Comparison of ENCODE assay signal across 1 cellular context in the genomic region with DNA sequence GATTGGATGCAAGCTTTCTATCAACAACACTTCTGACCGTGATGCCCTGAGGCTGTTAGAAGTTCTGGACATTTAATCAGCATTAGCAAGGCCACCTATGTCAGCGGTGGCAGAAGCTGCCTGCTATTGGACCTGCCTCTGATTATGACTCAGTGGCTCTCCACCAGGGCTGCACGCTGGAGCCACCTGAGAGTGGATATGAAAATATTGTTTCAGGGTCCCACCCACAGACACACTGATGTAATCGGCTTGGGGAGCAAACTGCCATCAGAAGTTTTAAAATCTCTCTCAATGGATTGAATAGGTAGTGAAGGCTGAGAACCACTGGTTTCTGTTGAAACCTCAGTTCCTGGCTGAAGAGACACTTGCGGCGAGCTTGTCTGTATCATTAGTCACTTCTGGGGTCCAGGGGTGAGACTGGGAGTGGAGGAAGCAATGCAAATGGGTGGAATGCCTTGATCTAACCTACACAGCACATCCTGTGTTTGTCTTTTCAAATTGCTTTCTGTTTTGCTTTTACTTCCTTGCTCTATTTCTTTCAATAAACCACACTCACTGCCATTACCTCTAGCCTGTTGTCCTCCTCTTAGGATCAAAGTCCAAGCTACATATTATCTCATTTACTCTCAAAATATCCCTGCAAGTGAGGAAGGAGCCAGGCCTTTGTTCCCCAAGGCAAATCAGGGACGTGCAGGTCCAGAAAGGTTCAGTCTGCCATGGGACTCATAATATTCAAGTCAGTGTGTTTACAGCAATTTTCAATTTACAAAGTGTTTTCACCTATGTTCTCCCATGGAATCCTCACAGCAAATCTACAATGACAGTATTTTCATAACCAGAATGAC.
TF ChIP-seq lines count a peak whose summit lies in the region.

No MANE protein-coding gene starts in this region.

TF ChIP-seq in GM12878, 131 proteins besides CTCF, POLR2A, EP300 and RAD21 (continued from another document):
- TF ChIP-seq, protein P1, sequence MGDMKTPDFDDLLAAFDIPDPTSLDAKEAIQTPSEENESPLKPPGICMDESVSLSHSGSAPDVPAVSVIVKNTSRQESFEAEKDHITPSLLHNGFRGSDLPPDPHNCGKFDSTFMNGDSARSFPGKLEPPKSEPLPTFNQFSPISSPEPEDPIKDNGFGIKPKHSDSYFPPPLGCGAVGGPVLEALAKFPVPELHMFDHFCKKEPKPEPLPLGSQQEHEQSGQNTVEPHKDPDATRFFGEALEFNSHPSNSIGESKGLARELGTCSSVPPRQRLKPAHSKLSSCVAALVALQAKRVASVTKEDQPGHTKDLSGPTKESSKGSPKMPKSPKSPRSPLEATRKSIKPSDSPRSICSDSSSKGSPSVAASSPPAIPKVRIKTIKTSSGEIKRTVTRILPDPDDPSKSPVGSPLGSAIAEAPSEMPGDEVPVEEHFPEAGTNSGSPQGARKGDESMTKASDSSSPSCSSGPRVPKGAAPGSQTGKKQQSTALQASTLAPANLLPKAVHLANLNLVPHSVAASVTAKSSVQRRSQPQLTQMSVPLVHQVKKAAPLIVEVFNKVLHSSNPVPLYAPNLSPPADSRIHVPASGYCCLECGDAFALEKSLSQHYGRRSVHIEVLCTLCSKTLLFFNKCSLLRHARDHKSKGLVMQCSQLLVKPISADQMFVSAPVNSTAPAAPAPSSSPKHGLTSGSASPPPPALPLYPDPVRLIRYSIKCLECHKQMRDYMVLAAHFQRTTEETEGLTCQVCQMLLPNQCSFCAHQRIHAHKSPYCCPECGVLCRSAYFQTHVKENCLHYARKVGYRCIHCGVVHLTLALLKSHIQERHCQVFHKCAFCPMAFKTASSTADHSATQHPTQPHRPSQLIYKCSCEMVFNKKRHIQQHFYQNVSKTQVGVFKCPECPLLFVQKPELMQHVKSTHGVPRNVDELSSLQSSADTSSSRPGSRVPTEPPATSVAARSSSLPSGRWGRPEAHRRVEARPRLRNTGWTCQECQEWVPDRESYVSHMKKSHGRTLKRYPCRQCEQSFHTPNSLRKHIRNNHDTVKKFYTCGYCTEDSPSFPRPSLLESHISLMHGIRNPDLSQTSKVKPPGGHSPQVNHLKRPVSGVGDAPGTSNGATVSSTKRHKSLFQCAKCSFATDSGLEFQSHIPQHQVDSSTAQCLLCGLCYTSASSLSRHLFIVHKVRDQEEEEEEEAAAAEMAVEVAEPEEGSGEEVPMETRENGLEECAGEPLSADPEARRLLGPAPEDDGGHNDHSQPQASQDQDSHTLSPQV (IDR thresholded peaks at IDR 0.05): no peak
- TF ChIP-seq IKZF1 (conservative IDR thresholded peaks at IDR 0.05) (peak; percentile 65), CHD2 (IDR thresholded peaks at IDR 0.05; ENCODE audit: borderline replicate concordance, low read depth, low read length) (no peak), MYC (IDR thresholded peaks at IDR 0.05; ENCODE audit: insufficient read depth, insufficient read length, insufficient replicate concordance, low read length, severe bottlenecking) (no peak), NFYA (IDR thresholded peaks at IDR 0.05; ENCODE audit: borderline replicate concordance, low read depth, low read length) (no peak), KAT2A (conservative IDR thresholded peaks at IDR 0.05; ENCODE audit: control insufficient read depth, low read depth, low read length) (no peak), SP1 (IDR thresholded peaks at IDR 0.05; ENCODE audit: low read depth, low read length) (no peak), TCF7 (IDR thresholded peaks at IDR 0.05; ENCODE audit: borderline replicate concordance) (no peak), JUNB (IDR thresholded peaks at IDR 0.05) (no peak), SMAD1 (IDR thresholded peaks at IDR 0.05; ENCODE audit: low read depth, partially characterized antibody) (no peak), ASH2L (IDR thresholded peaks at IDR 0.05; ENCODE audit: borderline replicate concordance, low read depth) (no peak), GABPA (IDR thresholded peaks at IDR 0.05; ENCODE audit: low read depth) (no peak), RELA (IDR thresholded peaks at IDR 0.05; ENCODE audit: borderline replicate concordance, partially characterized antibody) (no peak), SRF (IDR thresholded peaks at IDR 0.05; ENCODE audit: low read depth in 2 of 2, low read length in 2 of 2) (no peak)
- TF ChIP-seq, protein P2, sequence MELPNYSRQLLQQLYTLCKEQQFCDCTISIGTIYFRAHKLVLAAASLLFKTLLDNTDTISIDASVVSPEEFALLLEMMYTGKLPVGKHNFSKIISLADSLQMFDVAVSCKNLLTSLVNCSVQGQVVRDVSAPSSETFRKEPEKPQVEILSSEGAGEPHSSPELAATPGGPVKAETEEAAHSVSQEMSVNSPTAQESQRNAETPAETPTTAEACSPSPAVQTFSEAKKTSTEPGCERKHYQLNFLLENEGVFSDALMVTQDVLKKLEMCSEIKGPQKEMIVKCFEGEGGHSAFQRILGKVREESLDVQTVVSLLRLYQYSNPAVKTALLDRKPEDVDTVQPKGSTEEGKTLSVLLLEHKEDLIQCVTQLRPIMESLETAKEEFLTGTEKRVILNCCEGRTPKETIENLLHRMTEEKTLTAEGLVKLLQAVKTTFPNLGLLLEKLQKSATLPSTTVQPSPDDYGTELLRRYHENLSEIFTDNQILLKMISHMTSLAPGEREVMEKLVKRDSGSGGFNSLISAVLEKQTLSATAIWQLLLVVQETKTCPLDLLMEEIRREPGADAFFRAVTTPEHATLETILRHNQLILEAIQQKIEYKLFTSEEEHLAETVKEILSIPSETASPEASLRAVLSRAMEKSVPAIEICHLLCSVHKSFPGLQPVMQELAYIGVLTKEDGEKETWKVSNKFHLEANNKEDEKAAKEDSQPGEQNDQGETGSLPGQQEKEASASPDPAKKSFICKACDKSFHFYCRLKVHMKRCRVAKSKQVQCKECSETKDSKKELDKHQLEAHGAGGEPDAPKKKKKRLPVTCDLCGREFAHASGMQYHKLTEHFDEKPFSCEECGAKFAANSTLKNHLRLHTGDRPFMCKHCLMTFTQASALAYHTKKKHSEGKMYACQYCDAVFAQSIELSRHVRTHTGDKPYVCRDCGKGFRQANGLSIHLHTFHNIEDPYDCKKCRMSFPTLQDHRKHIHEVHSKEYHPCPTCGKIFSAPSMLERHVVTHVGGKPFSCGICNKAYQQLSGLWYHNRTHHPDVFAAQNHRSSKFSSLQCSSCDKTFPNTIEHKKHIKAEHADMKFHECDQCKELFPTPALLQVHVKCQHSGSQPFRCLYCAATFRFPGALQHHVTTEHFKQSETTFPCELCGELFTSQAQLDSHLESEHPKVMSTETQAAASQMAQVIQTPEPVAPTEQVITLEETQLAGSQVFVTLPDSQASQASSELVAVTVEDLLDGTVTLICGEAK (IDR thresholded peaks at IDR 0.05; ENCODE audit: borderline replicate concordance): no peak
- TF ChIP-seq, protein P3, sequence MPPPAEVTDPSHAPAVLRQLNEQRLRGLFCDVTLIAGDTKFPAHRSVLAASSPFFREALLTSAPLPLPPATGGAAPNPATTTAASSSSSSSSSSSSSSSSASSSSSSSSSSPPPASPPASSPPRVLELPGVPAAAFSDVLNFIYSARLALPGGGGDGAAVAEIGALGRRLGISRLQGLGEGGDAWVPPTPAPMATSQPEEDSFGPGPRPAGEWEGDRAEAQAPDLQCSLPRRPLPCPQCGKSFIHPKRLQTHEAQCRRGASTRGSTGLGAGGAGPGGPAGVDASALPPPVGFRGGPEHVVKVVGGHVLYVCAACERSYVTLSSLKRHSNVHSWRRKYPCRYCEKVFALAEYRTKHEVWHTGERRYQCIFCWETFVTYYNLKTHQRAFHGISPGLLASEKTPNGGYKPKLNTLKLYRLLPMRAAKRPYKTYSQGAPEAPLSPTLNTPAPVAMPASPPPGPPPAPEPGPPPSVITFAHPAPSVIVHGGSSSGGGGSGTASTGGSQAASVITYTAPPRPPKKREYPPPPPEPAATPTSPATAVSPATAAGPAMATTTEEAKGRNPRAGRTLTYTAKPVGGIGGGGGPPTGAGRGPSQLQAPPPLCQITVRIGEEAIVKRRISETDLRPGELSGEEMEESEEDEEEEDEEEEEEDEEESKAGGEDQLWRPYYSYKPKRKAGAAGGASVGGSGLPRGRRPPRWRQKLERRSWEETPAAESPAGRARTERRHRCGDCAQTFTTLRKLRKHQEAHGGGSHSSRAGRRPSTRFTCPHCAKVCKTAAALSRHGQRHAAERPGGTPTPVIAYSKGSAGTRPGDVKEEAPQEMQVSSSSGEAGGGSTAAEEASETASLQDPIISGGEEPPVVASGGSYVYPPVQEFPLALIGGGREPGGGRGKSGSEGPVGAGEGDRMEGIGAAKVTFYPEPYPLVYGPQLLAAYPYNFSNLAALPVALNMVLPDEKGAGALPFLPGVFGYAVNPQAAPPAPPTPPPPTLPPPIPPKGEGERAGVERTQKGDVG (CRISPR knock-in tag; IDR thresholded peaks at IDR 0.05): no peak
